ENCODE assay signal across 29 cellular contexts in genomic region chr9:129714393-129715051, GRCh38. TPM values are rescaled to one million over a fixed set of nuclear protein-coding genes. Genes with fewer than 3 reads are reported as not detected.
DNase-seq lines count a peak whose midpoint lies in the region; ATAC-seq and TF ChIP-seq lines count a peak whose summit lies in the region.
"Had no signal": no experiment of that assay in that cellular context is flagged by ENCODE, and none has a peak within 500 bp of the region (broad histone marks: within the 10 kb centered on the region; RNA-seq: fewer than 3 reads in every experiment).

No MANE protein-coding gene starts in this region.

- peaks cover 29 to 60% of the 10 kb centered on the region in 2 donors for H3K4me1 ChIP-seq in ascending aorta
- H3K4me1 ChIP-seq in tibial artery: peaks cover 12 to 67% (median 58%) of the 10 kb centered on the region in 4 donors

- no peak for TF ChIP-seq CTCF in ascending aorta (IDR thresholded peaks at IDR 0.05)
- TF ChIP-seq CTCF in tibial artery (IDR thresholded peaks at IDR 0.05): no peak

- H3K9me3 ChIP-seq in ascending aorta (no peaks in the 10 kb centered on the region), tibial artery (no peaks in the 10 kb centered on the region)
- H3K9me3 ChIP-seq: esophagus squamous epithelium, prostate gland, SJCRH30, upper lobe of left lung had no signal

- intact Hi-C loops in ascending aorta (cut with DNase I): loop anchor here (2.0 to 10.0 kb wide), 3 partner anchors 16 to 310 kb away; no protein-coding TSS in a partner anchor
- intact Hi-C loops in tibial artery (cut with DNase I; ENCODE audit: low total_unique reads): no loop called here

- H3K4me3 ChIP-seq in ascending aorta (peak overlapping the region; percentile 17 to 48), tibial artery (peak overlapping the region; percentile 23 to 36)
- H3K4me3 ChIP-seq: prostate gland, SJCRH30, upper lobe of left lung had no signal

- H3K27me3 ChIP-seq in ascending aorta (no peaks in the 10 kb centered on the region), tibial artery (no peaks in the 10 kb centered on the region)
- H3K27me3 ChIP-seq: upper lobe of left lung had no signal

- DNase-seq in GM03348 (ENCODE audit: low spot score) (peak; percentile 68), ascending aorta (ENCODE audit: low spot score in 2 of 2) (peak in 1 of 2 donors; percentile 80), medulla oblongata (ENCODE audit: extremely low spot score) (peak; percentile 31), tibial artery (peak in 1 of 2 donors; percentile 84), cerebellar cortex (ENCODE audit: low spot score) (no peak)
- DNase-seq: activated CD4-positive, alpha-beta memory T cell treated with anti-CD3 and anti-CD28 coated beads for 36 hours; activated naive CD4-positive, alpha-beta T cell treated with anti-CD3 and anti-CD28 coated beads, Interleukin-2, amount 10 ng/mL, durations not matched to agents 7 days and 5 days; activated T-cell treated with anti-CD3 and anti-CD28 coated beads, Interleukin-2, amount 50 U/mL, for 1 hour; DMS 273 treated with DMSO at 0.1 percent for 48 hours; effector memory CD8-positive, alpha-beta T cell; esophagus squamous epithelium; left colon; midbrain; NCI-H1092; NCI-H1930; NCI-H345; NCI-H82; SJCRH30; small intestine; stimulated activated CD4-positive, alpha-beta T cell treated with anti-CD3 and anti-CD28 coated beads, Interleukin-4, amount 100 ng/mL, for 24 hours; stimulated activated naive CD8-positive, alpha-beta T cell treated with anti-CD3 and anti-CD28 coated beads, Interleukin-15, amount 100 ng/mL, for 72 hours; T-helper 17 cell; upper lobe of left lung had no signal

- ATAC-seq in GM19328 (IDR thresholded peaks at IDR 0.05; ENCODE audit: unreplicated experiment) (no peak), GM19467 (IDR thresholded peaks at IDR 0.05; ENCODE audit: unreplicated experiment) (no peak)
- ATAC-seq: effector memory CD8-positive, alpha-beta T cell; left colon; Panc1; stimulated activated naive CD8-positive, alpha-beta T cell treated with anti-CD3 and anti-CD28 coated beads, Interleukin-15, amount 100 ng/mL, for 72 hours; T-helper 17 cell; WTC11 had no signal

- H3K36me3 ChIP-seq in ascending aorta: no peaks in the 10 kb centered on the region
- H3K36me3 ChIP-seq in tibial artery: no peaks in the 10 kb centered on the region
- H3K36me3 ChIP-seq: esophagus squamous epithelium, prostate gland, SJCRH30, upper lobe of left lung had no signal

- H3K27ac ChIP-seq in ascending aorta: peak overlapping the region; percentile 84 to 91
- H3K27ac ChIP-seq in tibial artery: peak overlapping the region; percentile 60 to 81
- H3K27ac ChIP-seq: SJCRH30, upper lobe of left lung had no signal

RNA-seq across cellular contexts. Expression of gene PTGES, which starts 38.3 kb away (rescaled TPM):
- 8.9 TPM for total RNA-seq in ascending aorta
- total RNA-seq: activated CD4-positive, alpha-beta memory T cell treated with anti-CD3 and anti-CD28 coated beads for 36 hours had no signal

RNA-seq across cellular contexts. Expression of gene PRRX2, which starts 49.1 kb away (rescaled TPM):
- 112 TPM for total RNA-seq in ascending aorta
- total RNA-seq: G401, T-helper 17 cell had no signal
